Comparison of ENCODE assay signal across 11 cellular contexts in the genomic region with DNA sequence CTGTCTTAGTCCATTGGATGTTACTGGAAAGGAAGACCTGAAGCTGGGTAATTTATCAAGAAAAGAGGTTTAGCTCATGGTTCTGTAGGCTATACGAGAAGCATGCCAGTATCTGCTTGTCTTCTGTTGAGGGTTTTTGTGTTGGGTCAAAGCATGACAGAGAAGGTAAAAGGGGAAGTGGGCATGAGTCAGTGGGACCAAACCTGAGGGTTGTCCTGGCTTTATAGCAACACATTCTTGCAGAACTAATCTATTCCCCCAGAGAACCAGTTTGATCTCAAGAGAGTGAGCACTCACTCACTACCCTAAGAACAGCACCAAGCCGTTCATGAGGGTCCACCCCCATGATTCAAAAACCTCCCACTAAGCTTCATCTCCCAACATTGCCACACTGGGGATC. TPM values are rescaled to one million over a fixed set of nuclear protein-coding genes. Genes with fewer than 3 reads are reported as not detected.
A peak's percentile ranks its signal among the peaks of the same experiment; 100 is the strongest.
DNase-seq lines count a peak whose midpoint lies in the region; ATAC-seq, FAIRE-seq and TF ChIP-seq lines count a peak whose summit lies in the region.
"Had no signal": no experiment of that assay in that cellular context is flagged by ENCODE, and none has a peak within 500 bp of the region (broad histone marks: within the 10 kb centered on the region; RNA-seq: fewer than 3 reads in every experiment).

No MANE protein-coding gene starts in this region.

- peak overlapping the region; percentile 79 for H3K27ac Mint-ChIP-seq in stimulated activated memory B cell treated with anti-CD40 and anti-IgM and Interleukin-4, amounts not matched to agents 10 μg/mL and 1 μg/mL and 100 μg/mL, for 72 hours

- no peaks in the 10 kb centered on the region; a peak in 1 of 5 replicates for H3K27me3 ChIP-seq in HepG2 (ENCODE audit: control insufficient read depth in 1 of 2, insufficient read depth in 2 of 2, low read length in 2 of 2)

- CTCF ChIA-PET in HepG2 (lab: Yijun Ruan, JAX; ENCODE audit: low intra/inter-chr PET ratio, low total read pairs), result no interaction called here

- WGBS in HepG2 (ENCODE audit: low lambda C conversion rate), result 26% methylated on average over 2 of the region's 2 CpGs

- H3K4me1 Mint-ChIP-seq in stimulated activated memory B cell treated with anti-CD40 and anti-IgM and Interleukin-4, amounts not matched to agents 10 μg/mL and 1 μg/mL and 100 μg/mL, for 72 hours, result peaks cover 28% of the 10 kb centered on the region
- H3K4me1 Mint-ChIP-seq: central memory CD8-positive, alpha-beta T cell had no signal

- no peaks in the 10 kb centered on the region for H3K4me1 ChIP-seq in mucosa of descending colon (ENCODE audit: low read depth)
- H3K4me1 ChIP-seq in HepG2 (ENCODE audit: insufficient read depth, low read length), result no peaks in the 10 kb centered on the region

- H3K4me3 Mint-ChIP-seq in stimulated activated memory B cell treated with anti-CD40 and anti-IgM and Interleukin-4, amounts not matched to agents 10 μg/mL and 1 μg/mL and 100 μg/mL, for 72 hours, result no peak overlapping the region
- H3K4me3 Mint-ChIP-seq: central memory CD8-positive, alpha-beta T cell had no signal

- no TSS peak for BruUV-seq in HepG2 (replicated peaks; lab: Mats Ljungman, UMichigan)

- TF ChIP-seq POLR2A in HepG2 (IDR thresholded peaks at IDR 0.05; ENCODE audit: insufficient read depth in 1 of 2, low read depth in 2 of 2, low read length in 2 of 2), result no peak

- H3K9ac ChIP-seq in HepG2 (ENCODE audit: insufficient read depth, low read depth, low read length), result no peak overlapping the region

- no peak for TF ChIP-seq EP300 in HepG2 (IDR thresholded peaks at IDR 0.05; ENCODE audit: low read depth in 2 of 2, low read length in 2 of 2)
- no peak for TF ChIP-seq EP300 in HepG2 (CRISPR knock-in tag; IDR thresholded peaks at IDR 0.05; ENCODE audit: borderline replicate concordance)

- in situ Hi-C loops in HepG2 (cut with HindIII; ENCODE audit: extremely low pct_ligation_motif_present, low pct_unique_long_range_greater_than_20kb), result no loop called here

- H3K9me3 ChIP-seq in mucosa of descending colon, result no peaks in the 10 kb centered on the region
- H3K9me3 ChIP-seq in HepG2 (ENCODE audit: low read length), result no peaks in the 10 kb centered on the region

- FAIRE-seq in GM19239 (lab: Jason Lieb, UNC), result peak; percentile 37
- FAIRE-seq in HepG2 (lab: Jason Lieb, UNC), result no peak

- no peak overlapping the region for H2AFZ ChIP-seq in HepG2 (ENCODE audit: low read length)

- no peaks in the 10 kb centered on the region for H4K20me1 ChIP-seq in HepG2 (ENCODE audit: insufficient read depth, low read length)

- no peaks in the 10 kb centered on the region for H3K36me3 ChIP-seq in mucosa of descending colon (ENCODE audit: low read depth)
- no peaks in the 10 kb centered on the region for H3K36me3 ChIP-seq in HepG2 (replicated peaks in 1 of 2; ENCODE audit: control insufficient read depth in 1 of 2, insufficient read depth in 2 of 2, low read length in 2 of 2)

- H3K27me3 Mint-ChIP-seq in stimulated activated memory B cell treated with anti-CD40 and anti-IgM and Interleukin-4, amounts not matched to agents 10 μg/mL and 1 μg/mL and 100 μg/mL, for 72 hours, result no peaks in the 10 kb centered on the region
- H3K27me3 Mint-ChIP-seq: central memory CD8-positive, alpha-beta T cell had no signal

- H3K4me2 ChIP-seq in HepG2 (ENCODE audit: low read depth, low read length), result no peak overlapping the region

- no peak overlapping the region for H3K27ac ChIP-seq in HepG2 (ENCODE audit: extremely low read length, insufficient read depth, low read length)

- intact Hi-C loops in mucosa of descending colon (cut with DNase I, micrococcal nuclease), result no loop called here
- intact Hi-C loops in HepG2 (cut with micrococcal nuclease; ENCODE audit: unreplicated experiment), result no loop called here

- no peak for DNase-seq in GM19239 (ENCODE audit: insufficient read length, low spot score)
- DNase-seq in NCI-H1092 treated with DMSO at 0.1 percent for 48 hours (lab: John Stamatoyannopoulos, UW), result no peak
- DNase-seq in mucosa of descending colon, result no peak
- DNase-seq in HepG2 (ENCODE audit: low spot score), result no peak
- DNase-seq: left ventricle myocardium superior, NCI-H2081 had no signal

- no peak overlapping the region for H3K4me3 ChIP-seq in mucosa of descending colon
- no peak overlapping the region for H3K4me3 ChIP-seq in HepG2 (replicated peaks in 1 of 3; ENCODE audit: insufficient read depth in 1 of 3, low read depth in 2 of 3, low read length in 3 of 3)

- no peaks in the 10 kb centered on the region for H3K79me2 ChIP-seq in HepG2 (ENCODE audit: insufficient read depth, low read length)

- POLR2A ChIA-PET in HepG2 (lab: Yijun Ruan, JAX), result no interaction called here

- H3K9me3 Mint-ChIP-seq in stimulated activated memory B cell treated with anti-CD40 and anti-IgM and Interleukin-4, amounts not matched to agents 10 μg/mL and 1 μg/mL and 100 μg/mL, for 72 hours, result no peaks in the 10 kb centered on the region
- H3K9me3 Mint-ChIP-seq: central memory CD8-positive, alpha-beta T cell had no signal

- TF ChIP-seq CTCF in mucosa of descending colon (IDR thresholded peaks at IDR 0.05) (no peak), HepG2 (CRISPR knock-in tag; IDR thresholded peaks at IDR 0.05) (no peak)

- no peak for TF ChIP-seq RAD21 in HepG2 (CRISPR knock-in tag; IDR thresholded peaks at IDR 0.05)

- peak; percentile 80 for ATAC-seq in HG02678 (IDR thresholded peaks at IDR 0.05; ENCODE audit: unreplicated experiment)
- ATAC-seq in HG03558 (IDR thresholded peaks at IDR 0.05; ENCODE audit: extremely low read depth, unreplicated experiment), result peak; percentile 88
- ATAC-seq in stimulated activated memory B cell treated with anti-CD40 and anti-IgM and Interleukin-4, amounts not matched to agents 10 μg/mL and 1 μg/mL and 100 μg/mL, for 72 hours, result peak; percentile 92
- no peak for ATAC-seq in mucosa of descending colon
- no peak for ATAC-seq in HepG2
- ATAC-seq: left ventricle myocardium superior, SK-N-SH treated with all-trans-retinoic acid at 6 μM for 48 hours had no signal

- no peaks in the 10 kb centered on the region for H3K36me3 Mint-ChIP-seq in stimulated activated memory B cell treated with anti-CD40 and anti-IgM and Interleukin-4, amounts not matched to agents 10 μg/mL and 1 μg/mL and 100 μg/mL, for 72 hours

TF ChIP-seq in HepG2, 621 proteins besides CTCF, POLR2A, EP300 and RAD21 (continues in another document):
- TF ChIP-seq ZSCAN25 (CRISPR knock-in tag; IDR thresholded peaks at IDR 0.05) (no peak), MYNN (CRISPR knock-in tag; IDR thresholded peaks at IDR 0.05; ENCODE audit: low read depth) (no peak), ZNF7 (CRISPR knock-in tag; IDR thresholded peaks at IDR 0.05) (no peak), POLR2AphosphoS2 (IDR thresholded peaks at IDR 0.05; ENCODE audit: low read depth, low read length) (no peak), SYNCRIP (IDR thresholded peaks at IDR 0.05; ENCODE audit: insufficient read depth, low read depth, low read length) (no peak), ZNF367 (CRISPR knock-in tag; IDR thresholded peaks at IDR 0.05; ENCODE audit: borderline replicate concordance) (no peak)
- TF ChIP-seq, protein P1, sequence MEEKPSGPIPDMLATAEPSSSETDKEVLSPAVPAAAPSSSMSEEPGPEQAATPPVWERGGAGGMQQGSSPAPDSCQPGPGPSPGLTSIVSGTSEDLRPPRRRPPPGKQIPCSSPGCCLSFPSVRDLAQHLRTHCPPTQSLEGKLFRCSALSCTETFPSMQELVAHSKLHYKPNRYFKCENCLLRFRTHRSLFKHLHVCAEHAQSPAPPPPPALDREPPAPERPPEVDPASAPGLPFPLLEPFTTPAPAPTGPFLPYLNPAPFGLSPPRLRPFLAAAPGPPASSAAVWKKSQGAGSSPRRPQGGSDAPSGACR (CRISPR knock-in tag; IDR thresholded peaks at IDR 0.05), result no peak

RNA-seq across cellular contexts. Expression of a gene that starts 19.0 kb away (rescaled TPM):
- total RNA-seq in mucosa of descending colon, result 10 to 100 TPM; 43.5 to 64.3 (median 62.7) TPM
- total RNA-seq in HepG2 (2016; rRNA removed; fragmentation: Illumina TruSeq; extraction: Trizol), result 9.8 and 18.4 TPM in 2 replicates
- total RNA-seq in HepG2 (2016; cell fraction: cytosol; rRNA removed; fragmentation: Illumina TruSeq; extraction: Trizol; ENCODE audit: low read depth), result 0.81 and 0.97 TPM in 2 replicates
- total RNA-seq in HepG2 (2016; cell fraction: insoluble cytoplasmic fraction; rRNA removed; fragmentation: Illumina TruSeq; extraction: Trizol), result 10.0 and 16.0 TPM in 2 replicates
- total RNA-seq in HepG2 (2016; cell fraction: membrane; rRNA removed; fragmentation: Illumina TruSeq; extraction: Trizol), result 6.8 and 7.2 TPM in 2 replicates
- 10.7 and 12.1 TPM in 2 replicates for total RNA-seq in HepG2 (2016; cell fraction: nucleus; rRNA removed; fragmentation: Illumina TruSeq; extraction: Trizol)
- polyA plus RNA-seq in HepG2 (2011; rRNA removed), result 6.0 and 6.5 TPM in 2 replicates
- 2.7 and 4.7 TPM in 2 replicates for polyA plus RNA-seq in HepG2 (2011; cell fraction: cytosol; rRNA removed)
- polyA plus RNA-seq in HepG2 (2011; cell fraction: nucleus; rRNA removed), result 1.8 and 2.7 TPM in 2 replicates
- polyA plus RNA-seq in HepG2 (2012), result 5.8 and 6.5 TPM in 2 replicates
- polyA plus RNA-seq in HepG2 (2016; cell fraction: cytosol; fragmentation: Illumina TruSeq; extraction: Trizol; ENCODE audit: low read depth), result 0.63 and 0.87 TPM in 2 replicates
- polyA plus RNA-seq in HepG2 (2016; cell fraction: insoluble cytoplasmic fraction; fragmentation: Illumina TruSeq; extraction: Trizol; ENCODE audit: low read depth), result 18.9 and 21.1 TPM in 2 replicates
- polyA plus RNA-seq in HepG2 (2016; cell fraction: membrane; fragmentation: Illumina TruSeq; extraction: Trizol; ENCODE audit: low read depth), result 3.4 and 3.6 TPM in 2 replicates
- polyA plus RNA-seq in HepG2 (2016; cell fraction: nucleus; fragmentation: Illumina TruSeq; extraction: Trizol; ENCODE audit: insufficient read depth, low read depth), result 12.7 and 13.6 TPM in 2 replicates
- polyA minus RNA-seq in HepG2 (2011; rRNA and poly(A)+ RNA removed; ENCODE audit: low replicate concordance), result 3.6 and 6.6 TPM in 2 replicates
- polyA minus RNA-seq in HepG2 (2011; cell fraction: cytosol; rRNA and poly(A)+ RNA removed), result 6.2 and 7.1 TPM in 2 replicates
- 13.3 and 14.0 TPM in 2 replicates for polyA minus RNA-seq in HepG2 (2011; cell fraction: nucleus; rRNA and poly(A)+ RNA removed)

Comparison
In these comparisons a context has a peak if more than half of its experiments do, and no peak if none do; other contexts are left out.
1. ATAC-seq: peak in HG02678 (single experiment), HG03558 (single experiment) and stimulated activated memory B cell treated with anti-CD40 and anti-IgM and Interleukin-4, amounts not matched to agents 10 μg/mL and 1 μg/mL and 100 μg/mL, for 72 hours (single experiment); none in mucosa of descending colon (single experiment) and HepG2 (single experiment).